8 cellular contexts compared by ENCODE assay signal in genomic region chrX:47144626-47145407, GRCh38. TPM values are rescaled to one million over a fixed set of nuclear protein-coding genes. Genes with fewer than 3 reads are reported as not detected.
A peak's percentile ranks its signal among the peaks of the same experiment; 100 is the strongest.
DNase-seq lines count a peak whose midpoint lies in the region; ATAC-seq and TF ChIP-seq lines count a peak whose summit lies in the region.

Gene NDUFB11 (minus strand): TSS chrX:47144702. CDS start chrX:47144679, 23 bp downstream.
Gene RBM10 (plus strand): TSS chrX:47145221. CDS start chrX:47147482, 2,261 bp downstream.

- peak within 1 kb of the TSS; percentile 86 to 95 for H3K27ac ChIP-seq in ascending aorta
- peak within 1 kb of the TSS; percentile 99 for H3K27ac ChIP-seq in right cardiac atrium (ENCODE audit: low read length)
- peak within 1 kb of the TSS; percentile 94 for H3K27ac ChIP-seq in rectal smooth muscle tissue (ENCODE audit: low read depth, low read length)
- H3K27ac ChIP-seq in aorta (ENCODE audit: low read depth in 1 of 2, low read length in 2 of 2) = peak within 1 kb of the TSS in 1 of 2 donors; percentile 90

- intact Hi-C loops in ascending aorta (cut with DNase I) = loop anchor here (1.0 to 10.0 kb wide), 3 partner anchors 16 to 220 kb away; no protein-coding TSS in a partner anchor
- intact Hi-C loops in right cardiac atrium (cut with DNase I) = no loop called here
- intact Hi-C loops in aorta (cut with DNase I) = no loop called here

- TF ChIP-seq CTCF in ascending aorta (IDR thresholded peaks at IDR 0.05) = peak; percentile 57 to 83 (median 66)

- peak within 1 kb of the TSS; percentile 67 for H3K9ac ChIP-seq in rectal smooth muscle tissue (ENCODE audit: low read length)

- H3K4me1 Mint-ChIP-seq in T-helper 2 cell treated with Interferon-gamma antibody and Interleukin-4, amounts not matched to agents 5 μg/mL and 100 μg/mL, for 36 hours (ENCODE audit: low read depth) = peaks cover 21% of the 10 kb centered on the region

- no peaks in the 10 kb centered on the region for H3K4me1 ChIP-seq in ascending aorta
- H3K4me1 ChIP-seq in right cardiac atrium (ENCODE audit: control insufficient read depth, insufficient read depth, low read length) = peaks cover 9% of the 10 kb centered on the region
- H3K4me1 ChIP-seq in rectal smooth muscle tissue (ENCODE audit: control insufficient read depth, insufficient read depth, low read length) = peaks cover 7% of the 10 kb centered on the region
- H3K4me1 ChIP-seq in aorta (ENCODE audit: control insufficient read depth in 1 of 2, insufficient read depth in 2 of 2, low read length in 2 of 2) = no peaks in the 10 kb centered on the region

- peak; percentile 88 to 91 for DNase-seq in NCI-H1930 (lab: John Stamatoyannopoulos, UW)
- DNase-seq in T-helper 2 cell treated with Interferon-gamma antibody and Interleukin-4, amounts not matched to agents 5 μg/mL and 100 μg/mL, for 36 hours (ENCODE audit: low spot score) = peak; percentile 93
- peak; percentile 80 to 97 for DNase-seq in ascending aorta (ENCODE audit: low spot score in 2 of 2)
- DNase-seq in right cardiac atrium = peak; percentile 94 to 97 (median 97)
- DNase-seq in aorta = peak; percentile 96

- peak within 1 kb of the TSS; percentile 64 to 66 for H3K4me3 ChIP-seq in ascending aorta
- H3K4me3 ChIP-seq in right cardiac atrium (ENCODE audit: low read length) = peak within 1 kb of the TSS; percentile 88
- H3K4me3 ChIP-seq in rectal smooth muscle tissue (ENCODE audit: low read length) = peak within 1 kb of the TSS; percentile 73
- peak within 1 kb of the TSS; percentile 29 to 76 for H3K4me3 ChIP-seq in aorta (ENCODE audit: low read length in 2 of 2)

- peak within 1 kb of the TSS; percentile 98 for H3K4me3 Mint-ChIP-seq in T-helper 2 cell treated with Interferon-gamma antibody and Interleukin-4, amounts not matched to agents 5 μg/mL and 100 μg/mL, for 36 hours

- no peaks in the 10 kb centered on the region for H3K27me3 Mint-ChIP-seq in T-helper 2 cell treated with Interferon-gamma antibody and Interleukin-4, amounts not matched to agents 5 μg/mL and 100 μg/mL, for 36 hours (ENCODE audit: low read depth)

- TF ChIP-seq POLR2A in GM18505 (IDR thresholded peaks at IDR 0.05; ENCODE audit: borderline replicate concordance, extremely low read depth, insufficient read depth, insufficient read length) = peak; percentile 77

- H3K36me3 Mint-ChIP-seq in T-helper 2 cell treated with Interferon-gamma antibody and Interleukin-4, amounts not matched to agents 5 μg/mL and 100 μg/mL, for 36 hours (ENCODE audit: low read depth) = peaks cover 40% of the 10 kb centered on the region

- ATAC-seq in GM18505 (IDR thresholded peaks at IDR 0.05; ENCODE audit: unreplicated experiment) (peak; percentile 90), HG02973 (IDR thresholded peaks at IDR 0.05; ENCODE audit: unreplicated experiment) (peak; percentile 88), right cardiac atrium (peak; percentile 97 to 98), aorta (ENCODE audit: low FRiP score) (peak; percentile 98)

- under 1% methylated on average over 56 of the region's 56 CpGs for WGBS in right cardiac atrium
- 0 to 30% methylated on average over 54 to 56 of the region's 56 CpGs for WGBS in aorta, 2 donors

- no peaks in the 10 kb centered on the region for H3K9me3 ChIP-seq in ascending aorta
- H3K9me3 ChIP-seq in right cardiac atrium (ENCODE audit: control insufficient read depth, low read length) = no peaks in the 10 kb centered on the region
- no peaks in the 10 kb centered on the region for H3K9me3 ChIP-seq in aorta (ENCODE audit: control insufficient read depth, low read length)

- H3K27me3 ChIP-seq in ascending aorta (no peaks in the 10 kb centered on the region), right cardiac atrium (ENCODE audit: control insufficient read depth, insufficient read depth) (no peaks in the 10 kb centered on the region), rectal smooth muscle tissue (ENCODE audit: control insufficient read depth, insufficient read depth, low read length) (no peaks in the 10 kb centered on the region), aorta (ENCODE audit: control insufficient read depth in 1 of 2, insufficient read depth in 2 of 2, low read length in 1 of 2) (no peaks in the 10 kb centered on the region)

- H3K36me3 ChIP-seq in ascending aorta (no peaks in the 10 kb centered on the region), rectal smooth muscle tissue (ENCODE audit: control insufficient read depth, insufficient read depth, low read length) (no peaks in the 10 kb centered on the region), aorta (ENCODE audit: control insufficient read depth in 1 of 2, insufficient read depth in 2 of 2, low read length in 1 of 2) (peaks cover 0 to 1% of the 10 kb centered on the region in 2 donors)

- H3K9me3 Mint-ChIP-seq in T-helper 2 cell treated with Interferon-gamma antibody and Interleukin-4, amounts not matched to agents 5 μg/mL and 100 μg/mL, for 36 hours = no peaks in the 10 kb centered on the region

- H3K27ac Mint-ChIP-seq in T-helper 2 cell treated with Interferon-gamma antibody and Interleukin-4, amounts not matched to agents 5 μg/mL and 100 μg/mL, for 36 hours = peak within 1 kb of the TSS; percentile 99

RNA-seq across cellular contexts. Expression of gene NDUFB11, which starts in this region (rescaled TPM):
- total RNA-seq in ascending aorta (122 TPM), right cardiac atrium (100 to 1,000 TPM; 127 to 152 (median 139) TPM), aorta (10 to 100 TPM; 33.7 to 40.3 TPM)
- polyA plus RNA-seq in right cardiac atrium (235 TPM), aorta (10 to 100 TPM; 65.7 to 69.5 TPM)

RNA-seq across cellular contexts. Expression of gene RBM10, which starts in this region (rescaled TPM):
- total RNA-seq in ascending aorta (52.4 TPM), right cardiac atrium (10 to 100 TPM; 25.5 to 33.8 (median 28.2) TPM), aorta (10 to 100 TPM; 23.0 to 25.7 TPM)
- polyA plus RNA-seq in right cardiac atrium (22.6 TPM), aorta (10 to 100 TPM in 1 of 2 donors, 1 to 10 TPM in 1; 8.4 to 46.8 TPM)
